Comparison of ENCODE assay signal across 15 cellular contexts in genomic region chr15:49904296-49904695, GRCh38.
"Had no signal": no experiment of that assay in that cellular context is flagged by ENCODE, and none has a peak within 500 bp of the region (broad histone marks: within the 10 kb centered on the region; RNA-seq: fewer than 3 reads in every experiment).

No MANE protein-coding gene starts in this region.

- H3K9ac ChIP-seq: parathyroid adenoma had no signal

- H3K36me3 ChIP-seq: brain microvascular endothelial cell had no signal

- H3K9me3 Mint-ChIP-seq: activated CD4-positive, alpha-beta T cell treated with anti-CD3 and anti-CD28 coated beads, Interleukin-2, amount 10 ng/mL, durations not matched to agents 7 days and 5 days; activated naive CD4-positive, alpha-beta T cell treated with anti-CD3 and anti-CD28 coated beads for 36 hours; activated T-helper 17 cell treated with anti-CD3 and anti-CD28 coated beads, Interleukin-2, amount 50 U/mL, for 72 hours; endodermal cell; T-helper 1 cell treated with Interleukin-12 subunit alpha and Interleukin-12 subunit beta and Interleukin-4 antibody, amounts not matched to agents 30 μg/mL and 1 μg/mL, for 36 hours had no signal

- H3K27ac Mint-ChIP-seq: activated B cell treated with CpG ODN at 0.5 μM for 24 hours; activated CD4-positive, alpha-beta T cell treated with anti-CD3 and anti-CD28 coated beads, Interleukin-2, amount 10 ng/mL, durations not matched to agents 7 days and 5 days; activated naive CD4-positive, alpha-beta T cell treated with anti-CD3 and anti-CD28 coated beads for 36 hours; activated T-helper 17 cell treated with anti-CD3 and anti-CD28 coated beads, Interleukin-2, amount 50 U/mL, for 72 hours; endodermal cell; stimulated activated naive B cell treated with anti-CD40 and anti-IgM and Interleukin-4, amounts not matched to agents 10 μg/mL and 1 μg/mL and 100 μg/mL, for 72 hours; T-helper 1 cell treated with Interleukin-12 subunit alpha and Interleukin-12 subunit beta and Interleukin-4 antibody, amounts not matched to agents 30 μg/mL and 1 μg/mL, for 36 hours had no signal

- H3K4me1 Mint-ChIP-seq: activated B cell treated with CpG ODN at 0.5 μM for 24 hours; activated CD4-positive, alpha-beta T cell treated with anti-CD3 and anti-CD28 coated beads, Interleukin-2, amount 10 ng/mL, durations not matched to agents 7 days and 5 days; activated T-helper 17 cell treated with anti-CD3 and anti-CD28 coated beads, Interleukin-2, amount 50 U/mL, for 72 hours; stimulated activated naive B cell treated with anti-CD40 and anti-IgM and Interleukin-4, amounts not matched to agents 10 μg/mL and 1 μg/mL and 100 μg/mL, for 72 hours had no signal

- H3K27ac ChIP-seq: brain microvascular endothelial cell, foreskin keratinocyte, parathyroid adenoma, testis had no signal

- H3K27me3 Mint-ChIP-seq: activated CD4-positive, alpha-beta T cell treated with anti-CD3 and anti-CD28 coated beads, Interleukin-2, amount 10 ng/mL, durations not matched to agents 7 days and 5 days had no signal

- H3K27me3 ChIP-seq: brain microvascular endothelial cell, foreskin keratinocyte, testis had no signal

- H3K4me3 Mint-ChIP-seq: activated B cell treated with CpG ODN at 0.5 μM for 24 hours; activated CD4-positive, alpha-beta T cell treated with anti-CD3 and anti-CD28 coated beads, Interleukin-2, amount 10 ng/mL, durations not matched to agents 7 days and 5 days; activated naive CD4-positive, alpha-beta T cell treated with anti-CD3 and anti-CD28 coated beads for 36 hours; activated T-helper 17 cell treated with anti-CD3 and anti-CD28 coated beads, Interleukin-2, amount 50 U/mL, for 72 hours; endodermal cell; stimulated activated naive B cell treated with anti-CD40 and anti-IgM and Interleukin-4, amounts not matched to agents 10 μg/mL and 1 μg/mL and 100 μg/mL, for 72 hours; T-helper 1 cell treated with Interleukin-12 subunit alpha and Interleukin-12 subunit beta and Interleukin-4 antibody, amounts not matched to agents 30 μg/mL and 1 μg/mL, for 36 hours had no signal

- H3K9me3 ChIP-seq: testis had no signal

- ATAC-seq: activated T-helper 17 cell treated with anti-CD3 and anti-CD28 coated beads, Interleukin-2, amount 50 U/mL, for 72 hours; foreskin keratinocyte; stimulated activated naive B cell treated with anti-CD40 and anti-IgM and Interleukin-4, amounts not matched to agents 10 μg/mL and 1 μg/mL and 100 μg/mL, for 72 hours had no signal

- H3K4me1 ChIP-seq: foreskin keratinocyte, parathyroid adenoma had no signal

- H3K4me3 ChIP-seq: testis had no signal

- DNase-seq: activated B cell treated with CpG ODN at 0.5 μM for 24 hours; activated CD4-positive, alpha-beta T cell treated with anti-CD3 and anti-CD28 coated beads, Interleukin-2, amount 10 ng/mL, durations not matched to agents 7 days and 5 days; activated naive CD4-positive, alpha-beta T cell treated with anti-CD3 and anti-CD28 coated beads for 36 hours; activated T-cell treated with anti-CD3 and anti-CD28 coated beads for 4 hours; brain microvascular endothelial cell; cerebellar nuclear complex; dermis blood vessel endothelial cell; endodermal cell; foreskin keratinocyte; stimulated activated CD4-positive, alpha-beta T cell treated with anti-CD3 and anti-CD28 coated beads, Interleukin-1b, Interleukin-23, amount 100 ng/mL, for 48 hours; stimulated activated naive B cell treated with anti-CD40 and anti-IgM and Interleukin-4, amounts not matched to agents 10 μg/mL and 1 μg/mL and 100 μg/mL, for 72 hours; testis had no signal
